In the genomic region with DNA sequence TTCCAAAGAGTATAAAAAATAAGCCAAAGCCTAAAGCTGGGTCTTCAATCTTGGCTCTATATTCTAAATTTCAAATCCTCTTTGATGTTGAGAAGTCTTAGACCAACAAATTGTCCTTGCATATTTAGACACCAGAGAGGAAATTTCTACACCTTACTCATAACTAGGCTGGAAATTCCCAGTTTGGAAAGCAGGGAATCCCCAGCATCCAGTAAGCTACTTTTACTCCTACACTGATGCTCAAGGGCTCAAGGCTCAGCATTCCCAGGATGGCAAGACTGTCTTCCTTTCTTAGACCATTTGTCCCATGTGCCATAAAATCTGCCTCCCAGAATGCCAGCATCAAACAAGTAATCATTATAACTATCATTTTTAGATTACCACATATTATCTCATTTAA, we compare ENCODE assay signal across 1 cellular context.
TF ChIP-seq lines count a peak whose summit lies in the region.

No MANE protein-coding gene starts in this region.

TF ChIP-seq in GM23338, 12 proteins besides CTCF, POLR2A, EP300 and RAD21:
- TF ChIP-seq, protein P1, sequence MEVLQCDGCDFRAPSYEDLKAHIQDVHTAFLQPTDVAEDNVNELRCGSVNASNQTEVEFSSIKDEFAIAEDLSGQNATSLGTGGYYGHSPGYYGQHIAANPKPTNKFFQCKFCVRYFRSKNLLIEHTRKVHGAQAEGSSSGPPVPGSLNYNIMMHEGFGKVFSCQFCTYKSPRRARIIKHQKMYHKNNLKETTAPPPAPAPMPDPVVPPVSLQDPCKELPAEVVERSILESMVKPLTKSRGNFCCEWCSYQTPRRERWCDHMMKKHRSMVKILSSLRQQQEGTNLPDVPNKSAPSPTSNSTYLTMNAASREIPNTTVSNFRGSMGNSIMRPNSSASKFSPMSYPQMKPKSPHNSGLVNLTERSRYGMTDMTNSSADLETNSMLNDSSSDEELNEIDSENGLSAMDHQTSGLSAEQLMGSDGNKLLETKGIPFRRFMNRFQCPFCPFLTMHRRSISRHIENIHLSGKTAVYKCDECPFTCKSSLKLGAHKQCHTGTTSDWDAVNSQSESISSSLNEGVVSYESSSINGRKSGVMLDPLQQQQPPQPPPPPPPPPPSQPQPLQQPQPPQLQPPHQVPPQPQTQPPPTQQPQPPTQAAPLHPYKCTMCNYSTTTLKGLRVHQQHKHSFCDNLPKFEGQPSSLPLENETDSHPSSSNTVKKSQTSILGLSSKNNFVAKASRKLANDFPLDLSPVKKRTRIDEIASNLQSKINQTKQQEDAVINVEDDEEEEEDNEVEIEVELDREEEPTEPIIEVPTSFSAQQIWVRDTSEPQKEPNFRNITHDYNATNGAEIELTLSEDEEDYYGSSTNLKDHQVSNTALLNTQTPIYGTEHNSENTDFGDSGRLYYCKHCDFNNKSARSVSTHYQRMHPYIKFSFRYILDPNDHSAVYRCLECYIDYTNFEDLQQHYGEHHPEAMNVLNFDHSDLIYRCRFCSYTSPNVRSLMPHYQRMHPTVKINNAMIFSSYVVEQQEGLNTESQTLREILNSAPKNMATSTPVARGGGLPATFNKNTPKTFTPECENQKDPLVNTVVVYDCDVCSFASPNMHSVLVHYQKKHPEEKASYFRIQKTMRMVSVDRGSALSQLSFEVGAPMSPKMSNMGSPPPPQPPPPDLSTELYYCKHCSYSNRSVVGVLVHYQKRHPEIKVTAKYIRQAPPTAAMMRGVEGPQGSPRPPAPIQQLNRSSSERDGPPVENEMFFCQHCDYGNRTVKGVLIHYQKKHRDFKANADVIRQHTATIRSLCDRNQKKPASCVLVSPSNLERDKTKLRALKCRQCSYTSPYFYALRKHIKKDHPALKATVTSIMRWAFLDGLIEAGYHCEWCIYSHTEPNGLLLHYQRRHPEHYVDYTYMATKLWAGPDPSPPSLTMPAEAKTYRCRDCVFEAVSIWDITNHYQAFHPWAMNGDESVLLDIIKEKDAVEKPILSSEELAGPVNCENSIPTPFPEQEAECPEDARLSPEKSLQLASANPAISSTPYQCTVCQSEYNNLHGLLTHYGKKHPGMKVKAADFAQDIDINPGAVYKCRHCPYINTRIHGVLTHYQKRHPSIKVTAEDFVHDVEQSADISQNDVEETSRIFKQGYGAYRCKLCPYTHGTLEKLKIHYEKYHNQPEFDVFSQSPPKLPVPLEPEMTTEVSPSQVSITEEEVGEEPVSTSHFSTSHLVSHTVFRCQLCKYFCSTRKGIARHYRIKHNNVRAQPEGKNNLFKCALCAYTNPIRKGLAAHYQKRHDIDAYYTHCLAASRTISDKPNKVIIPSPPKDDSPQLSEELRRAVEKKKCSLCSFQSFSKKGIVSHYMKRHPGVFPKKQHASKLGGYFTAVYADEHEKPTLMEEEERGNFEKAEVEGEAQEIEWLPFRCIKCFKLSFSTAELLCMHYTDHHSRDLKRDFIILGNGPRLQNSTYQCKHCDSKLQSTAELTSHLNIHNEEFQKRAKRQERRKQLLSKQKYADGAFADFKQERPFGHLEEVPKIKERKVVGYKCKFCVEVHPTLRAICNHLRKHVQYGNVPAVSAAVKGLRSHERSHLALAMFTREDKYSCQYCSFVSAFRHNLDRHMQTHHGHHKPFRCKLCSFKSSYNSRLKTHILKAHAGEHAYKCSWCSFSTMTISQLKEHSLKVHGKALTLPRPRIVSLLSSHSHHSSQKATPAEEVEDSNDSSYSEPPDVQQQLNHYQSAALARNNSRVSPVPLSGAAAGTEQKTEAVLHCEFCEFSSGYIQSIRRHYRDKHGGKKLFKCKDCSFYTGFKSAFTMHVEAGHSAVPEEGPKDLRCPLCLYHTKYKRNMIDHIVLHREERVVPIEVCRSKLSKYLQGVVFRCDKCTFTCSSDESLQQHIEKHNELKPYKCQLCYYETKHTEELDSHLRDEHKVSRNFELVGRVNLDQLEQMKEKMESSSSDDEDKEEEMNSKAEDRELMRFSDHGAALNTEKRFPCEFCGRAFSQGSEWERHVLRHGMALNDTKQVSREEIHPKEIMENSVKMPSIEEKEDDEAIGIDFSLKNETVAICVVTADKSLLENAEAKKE (CRISPR knock-in tag; IDR thresholded peaks at IDR 0.05) = no peak
- TF ChIP-seq EZH2phosphoT487 (IDR thresholded peaks at IDR 0.05; ENCODE audit: unreplicated experiment) (no peak), POLR2AphosphoS5 (IDR thresholded peaks at IDR 0.05; ENCODE audit: low read depth) (no peak), ZNF331 (CRISPR knock-in tag; IDR thresholded peaks at IDR 0.05; ENCODE audit: low read depth) (no peak), ZNF114 (CRISPR knock-in tag; IDR thresholded peaks at IDR 0.05) (no peak), NANOG (IDR thresholded peaks at IDR 0.05; ENCODE audit: borderline replicate concordance) (no peak), JUNB (IDR thresholded peaks at IDR 0.05; ENCODE audit: unreplicated experiment) (no peak), EZH2 (IDR thresholded peaks at IDR 0.05; ENCODE audit: low read depth, unreplicated experiment) (no peak), CREB1 (CRISPR knock-in tag; IDR thresholded peaks at IDR 0.05; ENCODE audit: low read depth) (no peak), STAT1 (IDR thresholded peaks at IDR 0.05; ENCODE audit: unreplicated experiment) (no peak)
- TF ChIP-seq, protein P2, sequence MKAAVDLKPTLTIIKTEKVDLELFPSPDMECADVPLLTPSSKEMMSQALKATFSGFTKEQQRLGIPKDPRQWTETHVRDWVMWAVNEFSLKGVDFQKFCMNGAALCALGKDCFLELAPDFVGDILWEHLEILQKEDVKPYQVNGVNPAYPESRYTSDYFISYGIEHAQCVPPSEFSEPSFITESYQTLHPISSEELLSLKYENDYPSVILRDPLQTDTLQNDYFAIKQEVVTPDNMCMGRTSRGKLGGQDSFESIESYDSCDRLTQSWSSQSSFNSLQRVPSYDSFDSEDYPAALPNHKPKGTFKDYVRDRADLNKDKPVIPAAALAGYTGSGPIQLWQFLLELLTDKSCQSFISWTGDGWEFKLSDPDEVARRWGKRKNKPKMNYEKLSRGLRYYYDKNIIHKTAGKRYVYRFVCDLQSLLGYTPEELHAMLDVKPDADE (IDR thresholded peaks at IDR 0.05) = no peak
- TF ChIP-seq, protein P3, sequence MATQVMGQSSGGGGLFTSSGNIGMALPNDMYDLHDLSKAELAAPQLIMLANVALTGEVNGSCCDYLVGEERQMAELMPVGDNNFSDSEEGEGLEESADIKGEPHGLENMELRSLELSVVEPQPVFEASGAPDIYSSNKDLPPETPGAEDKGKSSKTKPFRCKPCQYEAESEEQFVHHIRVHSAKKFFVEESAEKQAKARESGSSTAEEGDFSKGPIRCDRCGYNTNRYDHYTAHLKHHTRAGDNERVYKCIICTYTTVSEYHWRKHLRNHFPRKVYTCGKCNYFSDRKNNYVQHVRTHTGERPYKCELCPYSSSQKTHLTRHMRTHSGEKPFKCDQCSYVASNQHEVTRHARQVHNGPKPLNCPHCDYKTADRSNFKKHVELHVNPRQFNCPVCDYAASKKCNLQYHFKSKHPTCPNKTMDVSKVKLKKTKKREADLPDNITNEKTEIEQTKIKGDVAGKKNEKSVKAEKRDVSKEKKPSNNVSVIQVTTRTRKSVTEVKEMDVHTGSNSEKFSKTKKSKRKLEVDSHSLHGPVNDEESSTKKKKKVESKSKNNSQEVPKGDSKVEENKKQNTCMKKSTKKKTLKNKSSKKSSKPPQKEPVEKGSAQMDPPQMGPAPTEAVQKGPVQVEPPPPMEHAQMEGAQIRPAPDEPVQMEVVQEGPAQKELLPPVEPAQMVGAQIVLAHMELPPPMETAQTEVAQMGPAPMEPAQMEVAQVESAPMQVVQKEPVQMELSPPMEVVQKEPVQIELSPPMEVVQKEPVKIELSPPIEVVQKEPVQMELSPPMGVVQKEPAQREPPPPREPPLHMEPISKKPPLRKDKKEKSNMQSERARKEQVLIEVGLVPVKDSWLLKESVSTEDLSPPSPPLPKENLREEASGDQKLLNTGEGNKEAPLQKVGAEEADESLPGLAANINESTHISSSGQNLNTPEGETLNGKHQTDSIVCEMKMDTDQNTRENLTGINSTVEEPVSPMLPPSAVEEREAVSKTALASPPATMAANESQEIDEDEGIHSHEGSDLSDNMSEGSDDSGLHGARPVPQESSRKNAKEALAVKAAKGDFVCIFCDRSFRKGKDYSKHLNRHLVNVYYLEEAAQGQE (IDR thresholded peaks at IDR 0.05; ENCODE audit: unreplicated experiment) = no peak
